In genomic region chr13:108859202-108860012, GRCh38 we compare ENCODE assay signal across 14 cellular contexts.
DNase-seq lines count a peak whose midpoint lies in the region; ATAC-seq, FAIRE-seq and TF ChIP-seq lines count a peak whose summit lies in the region.
"Had no signal": no experiment of that assay in that cellular context is flagged by ENCODE, and none has a peak within 500 bp of the region (broad histone marks: within the 10 kb centered on the region; RNA-seq: fewer than 3 reads in every experiment).

No MANE protein-coding gene starts in this region.

- intact Hi-C loops in left ventricle myocardium inferior (cut with micrococcal nuclease), result no loop called here

- H3K36me3 Mint-ChIP-seq in HFFc6 (ENCODE audit: low read depth), result no peaks in the 10 kb centered on the region

- CTCF ChIA-PET in AG04449 (lab: Yijun Ruan, JAX), result no interaction called here

- peak; percentile 76 for DNase-seq in AG04449 (ENCODE audit: low read depth, low spot score)
- peak; percentile 77 for DNase-seq in HFFc6
- peak; percentile 14 for DNase-seq in amniotic stem cell (lab: John Stamatoyannopoulos, UW)
- DNase-seq in kidney glomerular epithelial cell (lab: John Stamatoyannopoulos, UW), result peak; percentile 88
- no peak for DNase-seq in GM12891 (ENCODE audit: insufficient read length, low spot score)
- no peak for DNase-seq in left ventricle myocardium inferior
- DNase-seq: kidney, NCI-H2029 treated with DMSO at 0.1 percent for 48 hours, SHP77 had no signal

- H3K36me3 ChIP-seq in left ventricle myocardium inferior, result no peaks in the 10 kb centered on the region
- H3K36me3 ChIP-seq: right atrium auricular region had no signal

- no peaks in the 10 kb centered on the region; the same call in none of the 2 replicates for H3K27me3 Mint-ChIP-seq in HFFc6 (ENCODE audit: insufficient read depth)
- H3K27me3 Mint-ChIP-seq: B cell; dendritic cell treated with granulocyte-macrophage colony-stimulating factor and Interleukin-4, amounts not matched to agents 40 ng/mL and 50 ng/mL, for 4 days had no signal

- no peaks in the 10 kb centered on the region for H3K27me3 ChIP-seq in left ventricle myocardium inferior (ENCODE audit: low read depth)
- H3K27me3 ChIP-seq: right atrium auricular region had no signal

- H3K4me3 Mint-ChIP-seq in HFFc6, result peak overlapping the region; percentile 56
- H3K4me3 Mint-ChIP-seq: B cell; dendritic cell treated with granulocyte-macrophage colony-stimulating factor and Interleukin-4, amounts not matched to agents 40 ng/mL and 50 ng/mL, for 4 days had no signal

- peaks cover 26% of the 10 kb centered on the region for H3K4me1 Mint-ChIP-seq in HFFc6 (ENCODE audit: low read depth)

- TF ChIP-seq CTCF in AG04449 (IDR thresholded peaks at IDR 0.05; ENCODE audit: insufficient read depth, low read length, missing control alignments), result no peak
- no peak for TF ChIP-seq CTCF in HFFc6 (IDR thresholded peaks at IDR 0.05)
- TF ChIP-seq CTCF in left ventricle myocardium inferior (IDR thresholded peaks at IDR 0.05; ENCODE audit: borderline replicate concordance), result no peak

- no peak for TF ChIP-seq POLR2A in GM12891 (IDR thresholded peaks at IDR 0.05; ENCODE audit: low read depth, low read length)

- no peaks in the 10 kb centered on the region for H3K9me3 ChIP-seq in left ventricle myocardium inferior (replicated peaks)
- H3K9me3 ChIP-seq: right atrium auricular region had no signal

- FAIRE-seq in GM12891 (lab: Jason Lieb, UNC), result no peak
- FAIRE-seq: kidney had no signal

- H3K4me3 ChIP-seq in AG04449 (ENCODE audit: low read depth, low read length) (no peak overlapping the region), left ventricle myocardium inferior (no peak overlapping the region)
- H3K4me3 ChIP-seq: right atrium auricular region had no signal

- no peaks in the 10 kb centered on the region for H3K4me1 ChIP-seq in left ventricle myocardium inferior
- H3K4me1 ChIP-seq: right atrium auricular region had no signal

- no peak overlapping the region for H3K27ac ChIP-seq in left ventricle myocardium inferior (replicated peaks)
- H3K27ac ChIP-seq: right atrium auricular region had no signal

- peak overlapping the region; percentile 39 for H3K27ac Mint-ChIP-seq in HFFc6
- H3K27ac Mint-ChIP-seq: B cell; dendritic cell treated with granulocyte-macrophage colony-stimulating factor and Interleukin-4, amounts not matched to agents 40 ng/mL and 50 ng/mL, for 4 days had no signal

- H3K9me3 Mint-ChIP-seq in HFFc6, result peaks cover 4% of the 10 kb centered on the region; the same call in 1 of the 2 replicates
- H3K9me3 Mint-ChIP-seq: dendritic cell treated with granulocyte-macrophage colony-stimulating factor and Interleukin-4, amounts not matched to agents 40 ng/mL and 50 ng/mL, for 4 days had no signal

- POLR2A ChIA-PET in AG04449 (lab: Yijun Ruan, JAX), result no interaction called here

- ATAC-seq in GM19035 (IDR thresholded peaks at IDR 0.05; ENCODE audit: unreplicated experiment) (no peak), GM21528 (IDR thresholded peaks at IDR 0.05; ENCODE audit: low FRiP score, unreplicated experiment) (no peak)

TF ChIP-seq in GM12891, 5 proteins besides CTCF, POLR2A, EP300 and RAD21:
- TF ChIP-seq PAX5 (IDR thresholded peaks at IDR 0.05; ENCODE audit: insufficient read depth, low read length, severe bottlenecking) (no peak), POLR2AphosphoS5 (IDR thresholded peaks at IDR 0.05; ENCODE audit: low read depth, low read length) (no peak)

Comparison
In these comparisons a context has a peak if more than half of its experiments do, and no peak if none do; other contexts are left out.
1. DNase-seq: peak in AG04449 (single experiment), HFFc6 (single experiment), amniotic stem cell (single experiment) and kidney glomerular epithelial cell (single experiment); none in GM12891 (single experiment) and left ventricle myocardium inferior (single experiment).